Comparison of ENCODE assay signal across 14 cellular contexts in genomic region chr13:113548171-113548641, GRCh38. TPM values are rescaled to one million over a fixed set of nuclear protein-coding genes. Genes with fewer than 3 reads are reported as not detected.
DNase-seq lines count a peak whose midpoint lies in the region; ATAC-seq and TF ChIP-seq lines count a peak whose summit lies in the region.
"Had no signal": no experiment of that assay in that cellular context is flagged by ENCODE, and none has a peak within 500 bp of the region (broad histone marks: within the 10 kb centered on the region; RNA-seq: fewer than 3 reads in every experiment).

No MANE protein-coding gene starts in this region.

- H3K27me3 Mint-ChIP-seq in stimulated activated memory B cell treated with anti-CD40 and anti-IgM and Interleukin-4, amounts not matched to agents 10 μg/mL and 1 μg/mL and 100 μg/mL, for 72 hours = no peaks in the 10 kb centered on the region
- H3K27me3 Mint-ChIP-seq: B cell had no signal

- ATAC-seq in HG02571 (IDR thresholded peaks at IDR 0.05; ENCODE audit: unreplicated experiment) = no peak
- ATAC-seq in stimulated activated memory B cell treated with anti-CD40 and anti-IgM and Interleukin-4, amounts not matched to agents 10 μg/mL and 1 μg/mL and 100 μg/mL, for 72 hours = no peak

- H3K4me1 ChIP-seq in colonic mucosa (no peaks in the 10 kb centered on the region), MM.1S (ENCODE audit: low read length) (no peaks in the 10 kb centered on the region)
- H3K4me1 ChIP-seq: parathyroid adenoma had no signal

- no peaks in the 10 kb centered on the region for H4K20me1 ChIP-seq in MM.1S (ENCODE audit: insufficient read depth, low read length)

- H3K36me3 ChIP-seq in colonic mucosa = no peaks in the 10 kb centered on the region
- no peaks in the 10 kb centered on the region for H3K36me3 ChIP-seq in MM.1S (replicated peaks; ENCODE audit: insufficient read depth, low read length)

- peaks cover 4% of the 10 kb centered on the region; the same call in 1 of the 2 replicates for H3K9me3 ChIP-seq in AG04450 (ENCODE audit: control insufficient read depth, insufficient read depth, low read length)
- H3K9me3 ChIP-seq in colonic mucosa = no peaks in the 10 kb centered on the region
- no peaks in the 10 kb centered on the region for H3K9me3 ChIP-seq in MM.1S (replicated peaks; ENCODE audit: insufficient read depth, low read length)
- H3K9me3 ChIP-seq: suprapubic skin had no signal

- peaks cover 12% of the 10 kb centered on the region for H3K4me1 Mint-ChIP-seq in stimulated activated memory B cell treated with anti-CD40 and anti-IgM and Interleukin-4, amounts not matched to agents 10 μg/mL and 1 μg/mL and 100 μg/mL, for 72 hours

- no peak for TF ChIP-seq CTCF in AG04450 (IDR thresholded peaks at IDR 0.05; ENCODE audit: low read depth, low read length)
- no peak for TF ChIP-seq CTCF in colonic mucosa (IDR thresholded peaks at IDR 0.05)
- no peak for TF ChIP-seq CTCF in MM.1S (IDR thresholded peaks at IDR 0.05; ENCODE audit: low read length)
- TF ChIP-seq CTCF in RWPE1 (conservative IDR thresholded peaks at IDR 0.05; ENCODE audit: low read depth) = no peak

- H3K9me3 Mint-ChIP-seq in stimulated activated memory B cell treated with anti-CD40 and anti-IgM and Interleukin-4, amounts not matched to agents 10 μg/mL and 1 μg/mL and 100 μg/mL, for 72 hours = no peaks in the 10 kb centered on the region

- no peak overlapping the region for H3K27ac Mint-ChIP-seq in stimulated activated memory B cell treated with anti-CD40 and anti-IgM and Interleukin-4, amounts not matched to agents 10 μg/mL and 1 μg/mL and 100 μg/mL, for 72 hours
- H3K27ac Mint-ChIP-seq: B cell had no signal

- POLR2A ChIA-PET in AG04450 (lab: Yijun Ruan, JAX) = no interaction called here
- POLR2A ChIA-PET in RWPE1 (lab: Yijun Ruan, JAX; ENCODE audit: low non-redundant PET) = no interaction called here

- H3K4me3 Mint-ChIP-seq in stimulated activated memory B cell treated with anti-CD40 and anti-IgM and Interleukin-4, amounts not matched to agents 10 μg/mL and 1 μg/mL and 100 μg/mL, for 72 hours = no peak overlapping the region
- H3K4me3 Mint-ChIP-seq: B cell had no signal

- H3K27me3 ChIP-seq in AG04450 (ENCODE audit: control insufficient read depth, insufficient read depth, low read length) = no peaks in the 10 kb centered on the region
- H3K27me3 ChIP-seq in colonic mucosa = no peaks in the 10 kb centered on the region
- H3K27me3 ChIP-seq in MM.1S (replicated peaks; ENCODE audit: insufficient read depth, low read length) = no peaks in the 10 kb centered on the region
- H3K27me3 ChIP-seq: suprapubic skin had no signal

- H2AFZ ChIP-seq in MM.1S (ENCODE audit: low read length) = no peak overlapping the region
- H2AFZ ChIP-seq: parathyroid adenoma had no signal

- intact Hi-C loops in colonic mucosa (cut with DNase I) = no loop called here

- H3K9ac ChIP-seq in colonic mucosa (ENCODE audit: low read depth in 2 of 2, low read length in 2 of 2) (no peak overlapping the region), MM.1S (ENCODE audit: low read length) (no peak overlapping the region)
- H3K9ac ChIP-seq: parathyroid adenoma had no signal

- H3K4me3 ChIP-seq in AG04450 (ENCODE audit: low read depth, low read length) = no peak overlapping the region
- H3K4me3 ChIP-seq in colonic mucosa = no peak overlapping the region
- no peak overlapping the region for H3K4me3 ChIP-seq in MM.1S (ENCODE audit: low read length)
- H3K4me3 ChIP-seq: suprapubic skin had no signal

- H3K27ac ChIP-seq in AG04450 (ENCODE audit: low read depth, low read length) (peak overlapping the region; percentile 21), colonic mucosa (no peak overlapping the region), MM.1S (ENCODE audit: low read length) (no peak overlapping the region), RWPE1 (no peak overlapping the region)
- H3K27ac ChIP-seq: parathyroid adenoma, suprapubic skin had no signal

- DNase-seq in AG04450 (ENCODE audit: low read depth, low spot score) (no peak), NCI-H1092 treated with DMSO at 0.1 percent for 48 hours (lab: John Stamatoyannopoulos, UW) (peak; percentile 55), colonic mucosa (peak; percentile 15), mesenteric fat pad (ENCODE audit: low spot score) (peak; percentile 89), MM.1S (no peak), RWPE1 (ENCODE audit: low spot score) (no peak)
- DNase-seq: GF-D8, GOT3, NCI-H1930 had no signal

- H3K9me2 ChIP-seq in MM.1S (replicated peaks; ENCODE audit: insufficient read depth, low read length) = no peaks in the 10 kb centered on the region

- CTCF ChIA-PET in AG04450 (lab: Charles Lee) = no interaction called here
- CTCF ChIA-PET in RWPE1 (lab: Yijun Ruan, JAX) = no interaction called here

- no peaks in the 10 kb centered on the region for H3F3A ChIP-seq in MM.1S (ENCODE audit: insufficient read depth, low read length)

- H3K79me2 ChIP-seq in MM.1S (ENCODE audit: low read length) = no peaks in the 10 kb centered on the region; the same call in 1 of the 2 replicates

- H3K4me2 ChIP-seq in MM.1S (ENCODE audit: low read depth, low read length) = no peak overlapping the region

- peaks cover 52% of the 10 kb centered on the region for H3K36me3 Mint-ChIP-seq in stimulated activated memory B cell treated with anti-CD40 and anti-IgM and Interleukin-4, amounts not matched to agents 10 μg/mL and 1 μg/mL and 100 μg/mL, for 72 hours

RNA-seq across cellular contexts. Expression of gene TFDP1, which starts 36.3 kb away (rescaled TPM):
- 67.8 and 79.7 TPM in 2 replicates for polyA plus RNA-seq in AG04450 (2011; rRNA removed)
- polyA minus RNA-seq in AG04450 (2011; rRNA and poly(A)+ RNA removed) = 55.5 and 59.6 TPM in 2 replicates
- total RNA-seq in colonic mucosa (100 to 1,000 TPM in 1 of 2 donors, 10 to 100 TPM in 1; 60.3 to 112 TPM), mesenteric fat pad (66.4 TPM)

RNA-seq across cellular contexts. Expression of gene DCUN1D2, which starts 57.7 kb away (rescaled TPM):
- polyA plus RNA-seq in AG04450 (2011; rRNA removed) = 11.0 and 11.5 TPM in 2 replicates
- 9.1 and 9.9 TPM in 2 replicates for polyA minus RNA-seq in AG04450 (2011; rRNA and poly(A)+ RNA removed)
- total RNA-seq in colonic mucosa (10 to 100 TPM; 14.9 to 20.5 TPM), mesenteric fat pad (21.7 TPM)

Comparison
In these comparisons a context has a peak if more than half of its experiments do, and no peak if none do; other contexts are left out.
1. DNase-seq: peak in NCI-H1092 treated with DMSO at 0.1 percent for 48 hours (single experiment), colonic mucosa (single experiment) and mesenteric fat pad (single experiment); none in AG04450 (single experiment), MM.1S (single experiment) and RWPE1 (single experiment).